ENCODE assay signal across 8 cellular contexts in genomic region chr7:130896898-130897514, GRCh38.
DNase-seq lines count a peak whose midpoint lies in the region; ATAC-seq and TF ChIP-seq lines count a peak whose summit lies in the region.

No MANE protein-coding gene starts in this region.

- intact Hi-C loops in heart right ventricle (cut with DNase I), result loop anchor here (2.0 to 10.0 kb wide), 12 partner anchors 90 to 545 kb away; no protein-coding TSS in a partner anchor
- intact Hi-C loops in prostate gland (cut with DNase I), result loop anchor here (5.0 to 10.0 kb wide), 3 partner anchors 145 to 528 kb away; no protein-coding TSS in a partner anchor

- no peak for TF ChIP-seq POLR2A in prostate gland (IDR thresholded peaks at IDR 0.05)

- TF ChIP-seq CTCF in GM12875 (IDR thresholded peaks at IDR 0.05; ENCODE audit: borderline replicate concordance, insufficient read depth, low read depth, low read length), result peak; percentile 84
- peak; percentile 76 to 91 (median 85) for TF ChIP-seq CTCF in heart right ventricle (IDR thresholded peaks at IDR 0.05)
- peak; percentile 79 to 91 (median 88) for TF ChIP-seq CTCF in prostate gland (IDR thresholded peaks at IDR 0.05)

- H3K9ac ChIP-seq in adipocyte (ENCODE audit: low read length), result peak overlapping the region; percentile 72

- peaks cover 74% of the 10 kb centered on the region for H3K4me1 ChIP-seq in adipocyte (ENCODE audit: control insufficient read depth, insufficient read depth, low read length)
- H3K4me1 ChIP-seq in heart right ventricle, result peaks cover 20 to 86% (median 57%) of the 10 kb centered on the region in 9 donors
- H3K4me1 ChIP-seq in prostate gland (replicated peaks), result peaks cover 17% of the 10 kb centered on the region

- ATAC-seq in heart right ventricle (peak; percentile 48 to 74 (median 65)), HG03159 (IDR thresholded peaks at IDR 0.05; ENCODE audit: unreplicated experiment) (no peak), GM21390 (IDR thresholded peaks at IDR 0.05; ENCODE audit: unreplicated experiment) (no peak)

- H3K27me3 ChIP-seq in adipocyte (replicated peaks; ENCODE audit: control insufficient read depth, insufficient read depth, low read length) (no peaks in the 10 kb centered on the region), heart right ventricle (no peaks in the 10 kb centered on the region), prostate gland (replicated peaks; ENCODE audit: insufficient read depth) (no peaks in the 10 kb centered on the region)

- H3K9me3 ChIP-seq in adipocyte (ENCODE audit: control insufficient read depth, low read length) (no peaks in the 10 kb centered on the region), heart right ventricle (no peaks in the 10 kb centered on the region), prostate gland (no peaks in the 10 kb centered on the region)

- TF ChIP-seq RAD21 in Ishikawa (IDR thresholded peaks at IDR 0.05; ENCODE audit: low read depth), result peak; percentile 96

- no peak for TF ChIP-seq EP300 in Ishikawa (IDR thresholded peaks at IDR 0.05; ENCODE audit: borderline replicate concordance)

- H3K4me3 ChIP-seq in GM12875 (ENCODE audit: low read depth, low read length) (no peak overlapping the region), adipocyte (ENCODE audit: low read length) (no peak overlapping the region), heart right ventricle (no peak overlapping the region), prostate gland (no peak overlapping the region)

- H3K36me3 ChIP-seq in adipocyte (ENCODE audit: control insufficient read depth, insufficient read depth, low read length, severe bottlenecking), result peaks cover 63% of the 10 kb centered on the region
- H3K36me3 ChIP-seq in heart right ventricle, result peaks cover 0 to 83% (median 7%) of the 10 kb centered on the region in 9 donors
- H3K36me3 ChIP-seq in prostate gland, result peaks cover 0 to 10% of the 10 kb centered on the region in 2 donors

- peak overlapping the region in 7 of 10 donors; percentile 11 to 74 (median 56) for H3K27ac ChIP-seq in heart right ventricle
- H3K27ac ChIP-seq in prostate gland, result peak overlapping the region; percentile 31 to 33

- DNase-seq in T follicular helper cell (ENCODE audit: low read depth) (peak; percentile 65), adipocyte (ENCODE audit: low read depth) (peak; percentile 91), heart right ventricle (peak; percentile 71 to 77), prostate gland (ENCODE audit: low spot score) (no peak)

- 43% methylated on average over 22 of the region's 22 CpGs for WGBS in heart right ventricle, 2 donors
- WGBS in prostate gland, result 38% methylated on average over 22 of the region's 22 CpGs

TF ChIP-seq in Ishikawa, 13 proteins besides CTCF, POLR2A, EP300 and RAD21:
- TF ChIP-seq ZBTB7A (IDR thresholded peaks at IDR 0.05; ENCODE audit: low read depth) (0 out of 2 replicates have a peak, but pooled peaks have one; percentile 6), USF1 (IDR thresholded peaks at IDR 0.05) (peak; percentile 88), CEBPB (IDR thresholded peaks at IDR 0.05) (no peak), YY1 (IDR thresholded peaks at IDR 0.05; ENCODE audit: low read depth) (peak; percentile 47; the same call in 1 of the 2 replicates), CREB1 (IDR thresholded peaks at IDR 0.05; ENCODE audit: low read depth) (no peak), MAX (IDR thresholded peaks at IDR 0.05) (peak; percentile 85), TAF1 (IDR thresholded peaks at IDR 0.05; ENCODE audit: low read depth) (no peak)
TF ChIP-seq in Ishikawa: peak in this region for 4.

Comparison
In these comparisons a context has a peak if more than half of its experiments do, and no peak if none do; other contexts are left out.
1. ATAC-seq: peak in heart right ventricle (8 of 8); none in HG03159 (single experiment) and GM21390 (single experiment).
2. Peak in every context shown above with its lines, with median percentiles within 50 percentile points of each other: CTCF ChIP-seq.